1 cellular context compared by ENCODE assay signal in the genomic region with DNA sequence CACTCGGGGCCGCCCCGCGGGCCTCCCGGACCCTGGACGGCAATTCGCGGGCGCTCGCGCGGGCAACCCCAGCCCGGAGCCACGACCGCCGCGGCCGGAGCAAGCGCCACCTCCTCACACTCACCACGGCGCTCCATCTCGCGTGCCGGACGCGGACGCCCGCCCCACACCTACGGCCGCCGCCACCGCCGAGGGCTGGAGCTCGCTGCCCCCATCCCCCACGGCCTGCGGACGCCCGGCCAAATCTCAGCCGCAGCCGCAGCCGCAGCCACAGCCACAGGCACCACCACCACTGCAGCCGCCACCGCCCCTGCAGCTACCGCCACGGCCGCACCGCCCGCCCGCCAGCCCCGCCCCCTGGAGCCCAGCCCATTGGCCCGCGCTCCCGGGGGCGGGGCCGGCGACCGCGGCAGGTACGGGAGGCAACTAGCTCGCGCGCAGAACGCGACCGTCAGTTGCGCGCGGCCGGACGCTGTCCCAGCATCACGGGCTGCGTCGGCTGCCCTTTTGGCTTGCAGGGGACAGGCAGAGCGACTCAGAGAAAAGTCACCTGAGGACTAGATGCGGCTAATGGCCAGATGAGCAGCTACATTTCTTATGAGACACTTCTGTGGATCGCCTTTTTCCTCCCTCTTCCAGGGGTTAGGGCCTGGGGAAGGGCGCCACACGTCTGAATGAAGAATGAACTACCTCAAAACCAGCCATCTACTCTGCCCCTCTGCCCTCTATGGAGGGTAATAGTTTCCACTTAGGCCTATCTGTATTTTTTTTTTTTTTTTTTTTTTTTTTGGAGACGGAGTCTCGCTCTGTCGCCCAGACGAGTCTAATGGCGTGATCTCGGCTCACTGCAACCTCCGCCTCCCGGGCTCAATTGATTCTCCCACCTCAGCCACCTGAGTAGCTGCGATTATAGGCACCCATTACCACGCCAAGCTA.
TF ChIP-seq lines count a peak whose summit lies in the region.

A gene with protein sequence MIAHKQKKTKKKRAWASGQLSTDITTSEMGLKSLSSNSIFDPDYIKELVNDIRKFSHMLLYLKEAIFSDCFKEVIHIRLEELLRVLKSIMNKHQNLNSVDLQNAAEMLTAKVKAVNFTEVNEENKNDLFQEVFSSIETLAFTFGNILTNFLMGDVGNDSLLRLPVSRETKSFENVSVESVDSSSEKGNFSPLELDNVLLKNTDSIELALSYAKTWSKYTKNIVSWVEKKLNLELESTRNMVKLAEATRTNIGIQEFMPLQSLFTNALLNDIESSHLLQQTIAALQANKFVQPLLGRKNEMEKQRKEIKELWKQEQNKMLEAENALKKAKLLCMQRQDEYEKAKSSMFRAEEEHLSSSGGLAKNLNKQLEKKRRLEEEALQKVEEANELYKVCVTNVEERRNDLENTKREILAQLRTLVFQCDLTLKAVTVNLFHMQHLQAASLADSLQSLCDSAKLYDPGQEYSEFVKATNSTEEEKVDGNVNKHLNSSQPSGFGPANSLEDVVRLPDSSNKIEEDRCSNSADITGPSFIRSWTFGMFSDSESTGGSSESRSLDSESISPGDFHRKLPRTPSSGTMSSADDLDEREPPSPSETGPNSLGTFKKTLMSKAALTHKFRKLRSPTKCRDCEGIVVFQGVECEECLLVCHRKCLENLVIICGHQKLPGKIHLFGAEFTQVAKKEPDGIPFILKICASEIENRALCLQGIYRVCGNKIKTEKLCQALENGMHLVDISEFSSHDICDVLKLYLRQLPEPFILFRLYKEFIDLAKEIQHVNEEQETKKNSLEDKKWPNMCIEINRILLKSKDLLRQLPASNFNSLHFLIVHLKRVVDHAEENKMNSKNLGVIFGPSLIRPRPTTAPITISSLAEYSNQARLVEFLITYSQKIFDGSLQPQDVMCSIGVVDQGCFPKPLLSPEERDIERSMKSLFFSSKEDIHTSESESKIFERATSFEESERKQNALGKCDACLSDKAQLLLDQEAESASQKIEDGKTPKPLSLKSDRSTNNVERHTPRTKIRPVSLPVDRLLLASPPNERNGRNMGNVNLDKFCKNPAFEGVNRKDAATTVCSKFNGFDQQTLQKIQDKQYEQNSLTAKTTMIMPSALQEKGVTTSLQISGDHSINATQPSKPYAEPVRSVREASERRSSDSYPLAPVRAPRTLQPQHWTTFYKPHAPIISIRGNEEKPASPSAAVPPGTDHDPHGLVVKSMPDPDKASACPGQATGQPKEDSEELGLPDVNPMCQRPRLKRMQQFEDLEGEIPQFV (minus strand): TSS at position 294 of the 936 bp plus-strand sequence. CDS start 5,973 bp downstream, outside the sequence.

TF ChIP-seq in HepG2, 621 proteins besides CTCF, POLR2A, EP300 and RAD21 (continued from another document and continues in another):
- TF ChIP-seq, protein P1, sequence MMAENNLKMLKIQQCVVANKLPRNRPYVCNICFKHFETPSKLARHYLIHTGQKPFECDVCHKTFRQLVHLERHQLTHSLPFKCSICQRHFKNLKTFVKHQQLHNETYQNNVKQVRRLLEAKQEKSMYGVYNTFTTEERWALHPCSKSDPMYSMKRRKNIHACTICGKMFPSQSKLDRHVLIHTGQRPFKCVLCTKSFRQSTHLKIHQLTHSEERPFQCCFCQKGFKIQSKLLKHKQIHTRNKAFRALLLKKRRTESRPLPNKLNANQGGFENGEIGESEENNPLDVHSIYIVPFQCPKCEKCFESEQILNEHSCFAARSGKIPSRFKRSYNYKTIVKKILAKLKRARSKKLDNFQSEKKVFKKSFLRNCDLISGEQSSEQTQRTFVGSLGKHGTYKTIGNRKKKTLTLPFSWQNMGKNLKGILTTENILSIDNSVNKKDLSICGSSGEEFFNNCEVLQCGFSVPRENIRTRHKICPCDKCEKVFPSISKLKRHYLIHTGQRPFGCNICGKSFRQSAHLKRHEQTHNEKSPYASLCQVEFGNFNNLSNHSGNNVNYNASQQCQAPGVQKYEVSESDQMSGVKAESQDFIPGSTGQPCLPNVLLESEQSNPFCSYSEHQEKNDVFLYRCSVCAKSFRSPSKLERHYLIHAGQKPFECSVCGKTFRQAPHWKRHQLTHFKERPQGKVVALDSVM (CRISPR knock-in tag; IDR thresholded peaks at IDR 0.05), result peak; percentile 18; the same call in 1 of the 2 replicates
- peak; percentile 73; the same call in 1 of the 2 replicates for TF ChIP-seq ARNT2 (CRISPR knock-in tag; IDR thresholded peaks at IDR 0.05; ENCODE audit: low read depth)
- no peak for TF ChIP-seq ZNF225 (CRISPR knock-in tag; IDR thresholded peaks at IDR 0.05)
- TF ChIP-seq, protein P2, sequence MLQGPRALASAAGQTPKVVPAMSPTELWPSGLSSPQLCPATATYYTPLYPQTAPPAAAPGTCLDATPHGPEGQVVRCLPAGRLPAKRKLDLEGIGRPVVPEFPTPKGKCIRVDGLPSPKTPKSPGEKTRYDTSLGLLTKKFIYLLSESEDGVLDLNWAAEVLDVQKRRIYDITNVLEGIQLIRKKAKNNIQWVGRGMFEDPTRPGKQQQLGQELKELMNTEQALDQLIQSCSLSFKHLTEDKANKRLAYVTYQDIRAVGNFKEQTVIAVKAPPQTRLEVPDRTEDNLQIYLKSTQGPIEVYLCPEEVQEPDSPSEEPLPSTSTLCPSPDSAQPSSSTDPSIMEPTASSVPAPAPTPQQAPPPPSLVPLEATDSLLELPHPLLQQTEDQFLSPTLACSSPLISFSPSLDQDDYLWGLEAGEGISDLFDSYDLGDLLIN (CRISPR knock-in tag; IDR thresholded peaks at IDR 0.05; ENCODE audit: borderline replicate concordance), result no peak
- 0 out of 2 replicates have a peak, but pooled peaks have one; percentile 39 for TF ChIP-seq SRY (CRISPR knock-in tag; IDR thresholded peaks at IDR 0.05)
- TF ChIP-seq, protein P3, sequence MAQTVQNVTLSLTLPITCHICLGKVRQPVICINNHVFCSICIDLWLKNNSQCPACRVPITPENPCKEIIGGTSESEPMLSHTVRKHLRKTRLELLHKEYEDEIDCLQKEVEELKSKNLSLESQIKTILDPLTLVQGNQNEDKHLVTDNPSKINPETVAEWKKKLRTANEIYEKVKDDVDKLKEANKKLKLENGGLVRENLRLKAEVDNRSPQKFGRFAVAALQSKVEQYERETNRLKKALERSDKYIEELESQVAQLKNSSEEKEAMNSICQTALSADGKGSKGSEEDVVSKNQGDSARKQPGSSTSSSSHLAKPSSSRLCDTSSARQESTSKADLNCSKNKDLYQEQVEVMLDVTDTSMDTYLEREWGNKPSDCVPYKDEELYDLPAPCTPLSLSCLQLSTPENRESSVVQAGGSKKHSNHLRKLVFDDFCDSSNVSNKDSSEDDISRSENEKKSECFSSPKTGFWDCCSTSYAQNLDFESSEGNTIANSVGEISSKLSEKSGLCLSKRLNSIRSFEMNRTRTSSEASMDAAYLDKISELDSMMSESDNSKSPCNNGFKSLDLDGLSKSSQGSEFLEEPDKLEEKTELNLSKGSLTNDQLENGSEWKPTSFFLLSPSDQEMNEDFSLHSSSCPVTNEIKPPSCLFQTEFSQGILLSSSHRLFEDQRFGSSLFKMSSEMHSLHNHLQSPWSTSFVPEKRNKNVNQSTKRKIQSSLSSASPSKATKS (CRISPR knock-in tag; IDR thresholded peaks at IDR 0.05), result peak; percentile 44; the same call in 1 of the 2 replicates
- TF ChIP-seq SMAD9 (CRISPR knock-in tag; IDR thresholded peaks at IDR 0.05), result no peak
- TF ChIP-seq, protein P4, sequence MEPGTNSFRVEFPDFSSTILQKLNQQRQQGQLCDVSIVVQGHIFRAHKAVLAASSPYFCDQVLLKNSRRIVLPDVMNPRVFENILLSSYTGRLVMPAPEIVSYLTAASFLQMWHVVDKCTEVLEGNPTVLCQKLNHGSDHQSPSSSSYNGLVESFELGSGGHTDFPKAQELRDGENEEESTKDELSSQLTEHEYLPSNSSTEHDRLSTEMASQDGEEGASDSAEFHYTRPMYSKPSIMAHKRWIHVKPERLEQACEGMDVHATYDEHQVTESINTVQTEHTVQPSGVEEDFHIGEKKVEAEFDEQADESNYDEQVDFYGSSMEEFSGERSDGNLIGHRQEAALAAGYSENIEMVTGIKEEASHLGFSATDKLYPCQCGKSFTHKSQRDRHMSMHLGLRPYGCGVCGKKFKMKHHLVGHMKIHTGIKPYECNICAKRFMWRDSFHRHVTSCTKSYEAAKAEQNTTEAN (CRISPR knock-in tag; conservative IDR thresholded peaks at IDR 0.05), result peak; percentile 62; the same call in 1 of the 2 replicates
- TF ChIP-seq, protein P5, sequence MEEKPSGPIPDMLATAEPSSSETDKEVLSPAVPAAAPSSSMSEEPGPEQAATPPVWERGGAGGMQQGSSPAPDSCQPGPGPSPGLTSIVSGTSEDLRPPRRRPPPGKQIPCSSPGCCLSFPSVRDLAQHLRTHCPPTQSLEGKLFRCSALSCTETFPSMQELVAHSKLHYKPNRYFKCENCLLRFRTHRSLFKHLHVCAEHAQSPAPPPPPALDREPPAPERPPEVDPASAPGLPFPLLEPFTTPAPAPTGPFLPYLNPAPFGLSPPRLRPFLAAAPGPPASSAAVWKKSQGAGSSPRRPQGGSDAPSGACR (CRISPR knock-in tag; IDR thresholded peaks at IDR 0.05), result no peak
- TF ChIP-seq ZNF136 (CRISPR knock-in tag; IDR thresholded peaks at IDR 0.05; ENCODE audit: low read depth), result no peak
- TF ChIP-seq, protein P6, sequence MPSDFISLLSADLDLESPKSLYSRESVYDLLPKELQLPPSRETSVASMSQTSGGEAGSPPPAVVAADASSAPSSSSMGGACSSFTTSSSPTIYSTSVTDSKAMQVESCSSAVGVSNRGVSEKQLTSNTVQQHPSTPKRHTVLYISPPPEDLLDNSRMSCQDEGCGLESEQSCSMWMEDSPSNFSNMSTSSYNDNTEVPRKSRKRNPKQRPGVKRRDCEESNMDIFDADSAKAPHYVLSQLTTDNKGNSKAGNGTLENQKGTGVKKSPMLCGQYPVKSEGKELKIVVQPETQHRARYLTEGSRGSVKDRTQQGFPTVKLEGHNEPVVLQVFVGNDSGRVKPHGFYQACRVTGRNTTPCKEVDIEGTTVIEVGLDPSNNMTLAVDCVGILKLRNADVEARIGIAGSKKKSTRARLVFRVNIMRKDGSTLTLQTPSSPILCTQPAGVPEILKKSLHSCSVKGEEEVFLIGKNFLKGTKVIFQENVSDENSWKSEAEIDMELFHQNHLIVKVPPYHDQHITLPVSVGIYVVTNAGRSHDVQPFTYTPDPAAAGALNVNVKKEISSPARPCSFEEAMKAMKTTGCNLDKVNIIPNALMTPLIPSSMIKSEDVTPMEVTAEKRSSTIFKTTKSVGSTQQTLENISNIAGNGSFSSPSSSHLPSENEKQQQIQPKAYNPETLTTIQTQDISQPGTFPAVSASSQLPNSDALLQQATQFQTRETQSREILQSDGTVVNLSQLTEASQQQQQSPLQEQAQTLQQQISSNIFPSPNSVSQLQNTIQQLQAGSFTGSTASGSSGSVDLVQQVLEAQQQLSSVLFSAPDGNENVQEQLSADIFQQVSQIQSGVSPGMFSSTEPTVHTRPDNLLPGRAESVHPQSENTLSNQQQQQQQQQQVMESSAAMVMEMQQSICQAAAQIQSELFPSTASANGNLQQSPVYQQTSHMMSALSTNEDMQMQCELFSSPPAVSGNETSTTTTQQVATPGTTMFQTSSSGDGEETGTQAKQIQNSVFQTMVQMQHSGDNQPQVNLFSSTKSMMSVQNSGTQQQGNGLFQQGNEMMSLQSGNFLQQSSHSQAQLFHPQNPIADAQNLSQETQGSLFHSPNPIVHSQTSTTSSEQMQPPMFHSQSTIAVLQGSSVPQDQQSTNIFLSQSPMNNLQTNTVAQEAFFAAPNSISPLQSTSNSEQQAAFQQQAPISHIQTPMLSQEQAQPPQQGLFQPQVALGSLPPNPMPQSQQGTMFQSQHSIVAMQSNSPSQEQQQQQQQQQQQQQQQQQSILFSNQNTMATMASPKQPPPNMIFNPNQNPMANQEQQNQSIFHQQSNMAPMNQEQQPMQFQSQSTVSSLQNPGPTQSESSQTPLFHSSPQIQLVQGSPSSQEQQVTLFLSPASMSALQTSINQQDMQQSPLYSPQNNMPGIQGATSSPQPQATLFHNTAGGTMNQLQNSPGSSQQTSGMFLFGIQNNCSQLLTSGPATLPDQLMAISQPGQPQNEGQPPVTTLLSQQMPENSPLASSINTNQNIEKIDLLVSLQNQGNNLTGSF (CRISPR knock-in tag; IDR thresholded peaks at IDR 0.05), result no peak
- TF ChIP-seq, protein P7, sequence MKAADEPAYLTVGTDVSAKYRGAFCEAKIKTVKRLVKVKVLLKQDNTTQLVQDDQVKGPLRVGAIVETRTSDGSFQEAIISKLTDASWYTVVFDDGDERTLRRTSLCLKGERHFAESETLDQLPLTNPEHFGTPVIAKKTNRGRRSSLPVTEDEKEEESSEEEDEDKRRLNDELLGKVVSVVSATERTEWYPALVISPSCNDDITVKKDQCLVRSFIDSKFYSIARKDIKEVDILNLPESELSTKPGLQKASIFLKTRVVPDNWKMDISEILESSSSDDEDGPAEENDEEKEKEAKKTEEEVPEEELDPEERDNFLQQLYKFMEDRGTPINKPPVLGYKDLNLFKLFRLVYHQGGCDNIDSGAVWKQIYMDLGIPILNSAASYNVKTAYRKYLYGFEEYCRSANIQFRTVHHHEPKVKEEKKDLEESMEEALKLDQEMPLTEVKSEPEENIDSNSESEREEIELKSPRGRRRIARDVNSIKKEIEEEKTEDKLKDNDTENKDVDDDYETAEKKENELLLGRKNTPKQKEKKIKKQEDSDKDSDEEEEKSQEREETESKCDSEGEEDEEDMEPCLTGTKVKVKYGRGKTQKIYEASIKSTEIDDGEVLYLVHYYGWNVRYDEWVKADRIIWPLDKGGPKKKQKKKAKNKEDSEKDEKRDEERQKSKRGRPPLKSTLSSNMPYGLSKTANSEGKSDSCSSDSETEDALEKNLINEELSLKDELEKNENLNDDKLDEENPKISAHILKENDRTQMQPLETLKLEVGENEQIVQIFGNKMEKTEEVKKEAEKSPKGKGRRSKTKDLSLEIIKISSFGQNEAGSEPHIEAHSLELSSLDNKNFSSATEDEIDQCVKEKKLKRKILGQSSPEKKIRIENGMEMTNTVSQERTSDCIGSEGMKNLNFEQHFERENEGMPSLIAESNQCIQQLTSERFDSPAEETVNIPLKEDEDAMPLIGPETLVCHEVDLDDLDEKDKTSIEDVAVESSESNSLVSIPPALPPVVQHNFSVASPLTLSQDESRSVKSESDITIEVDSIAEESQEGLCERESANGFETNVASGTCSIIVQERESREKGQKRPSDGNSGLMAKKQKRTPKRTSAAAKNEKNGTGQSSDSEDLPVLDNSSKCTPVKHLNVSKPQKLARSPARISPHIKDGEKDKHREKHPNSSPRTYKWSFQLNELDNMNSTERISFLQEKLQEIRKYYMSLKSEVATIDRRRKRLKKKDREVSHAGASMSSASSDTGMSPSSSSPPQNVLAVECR (CRISPR knock-in tag; IDR thresholded peaks at IDR 0.05; ENCODE audit: borderline replicate concordance), result peak; percentile 88; the same call in 1 of the 2 replicates
- no peak for TF ChIP-seq ZNF549 (CRISPR knock-in tag; IDR thresholded peaks at IDR 0.05)
- TF ChIP-seq, protein P8, sequence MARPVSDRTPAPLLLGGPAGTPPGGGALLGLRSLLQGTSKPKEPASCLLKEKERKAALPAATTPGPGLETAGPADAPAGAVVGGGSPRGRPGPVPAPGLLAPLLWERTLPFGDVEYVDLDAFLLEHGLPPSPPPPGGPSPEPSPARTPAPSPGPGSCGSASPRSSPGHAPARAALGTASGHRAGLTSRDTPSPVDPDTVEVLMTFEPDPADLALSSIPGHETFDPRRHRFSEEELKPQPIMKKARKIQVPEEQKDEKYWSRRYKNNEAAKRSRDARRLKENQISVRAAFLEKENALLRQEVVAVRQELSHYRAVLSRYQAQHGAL (CRISPR knock-in tag; IDR thresholded peaks at IDR 0.05; ENCODE audit: not compliant biosample characterization), result no peak
- TF ChIP-seq PHF8 (CRISPR knock-in tag; IDR thresholded peaks at IDR 0.05), result peak; percentile 59
- peak; percentile 70 for TF ChIP-seq POLR2G (IDR thresholded peaks at IDR 0.05; ENCODE audit: low read depth, low read length)
- no peak for TF ChIP-seq MZF1 (CRISPR knock-in tag; IDR thresholded peaks at IDR 0.05; ENCODE audit: borderline replicate concordance)
- TF ChIP-seq, protein P9, sequence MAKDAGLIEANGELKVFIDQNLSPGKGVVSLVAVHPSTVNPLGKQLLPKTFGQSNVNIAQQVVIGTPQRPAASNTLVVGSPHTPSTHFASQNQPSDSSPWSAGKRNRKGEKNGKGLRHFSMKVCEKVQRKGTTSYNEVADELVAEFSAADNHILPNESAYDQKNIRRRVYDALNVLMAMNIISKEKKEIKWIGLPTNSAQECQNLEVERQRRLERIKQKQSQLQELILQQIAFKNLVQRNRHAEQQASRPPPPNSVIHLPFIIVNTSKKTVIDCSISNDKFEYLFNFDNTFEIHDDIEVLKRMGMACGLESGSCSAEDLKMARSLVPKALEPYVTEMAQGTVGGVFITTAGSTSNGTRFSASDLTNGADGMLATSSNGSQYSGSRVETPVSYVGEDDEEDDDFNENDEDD (CRISPR knock-in tag; IDR thresholded peaks at IDR 0.05; ENCODE audit: borderline replicate concordance), result peak; percentile 46; the same call in 1 of the 2 replicates
